Comparison of ENCODE assay signal across 19 cellular contexts in the genomic region with DNA sequence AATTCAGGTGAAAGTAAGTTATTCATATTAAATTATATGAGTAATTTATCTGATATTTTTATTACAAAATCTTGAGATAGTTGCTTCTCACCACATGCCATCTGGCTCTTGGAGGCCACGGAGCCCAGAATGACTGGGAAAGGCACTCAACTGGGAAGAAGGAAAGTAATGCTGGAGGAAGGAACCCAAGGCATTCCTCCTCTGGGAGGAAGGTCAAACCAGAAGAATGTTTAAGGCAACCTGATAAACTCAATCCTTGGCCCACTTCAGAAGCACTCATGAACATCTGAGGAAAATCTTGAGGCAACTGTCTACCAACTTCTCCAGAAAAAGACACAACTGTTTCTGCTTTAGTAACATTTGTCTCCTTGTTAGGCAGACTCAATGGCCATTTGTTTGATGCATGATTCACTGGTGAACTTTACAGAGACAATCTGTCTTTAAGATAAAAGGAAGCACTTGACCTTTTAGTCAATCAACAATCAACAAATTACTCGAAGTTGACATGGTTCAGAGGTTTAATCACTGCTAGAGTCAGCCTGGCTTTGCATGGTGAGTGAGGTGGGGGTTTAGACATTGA.
A peak's percentile ranks its signal among the peaks of the same experiment; 100 is the strongest.
DNase-seq lines count a peak whose midpoint lies in the region; ATAC-seq and TF ChIP-seq lines count a peak whose summit lies in the region.
"Had no signal": no experiment of that assay in that cellular context is flagged by ENCODE, and none has a peak within 500 bp of the region (broad histone marks: within the 10 kb centered on the region; RNA-seq: fewer than 3 reads in every experiment).

No MANE protein-coding gene starts in this region.

- no peak overlapping the region for H3K4me3 ChIP-seq in osteoblast (ENCODE audit: insufficient read depth, low read length)
- H3K4me3 ChIP-seq: BLaER1 had no signal

- H4K20me1 ChIP-seq in osteoblast (ENCODE audit: insufficient read depth, low read length), result no peaks in the 10 kb centered on the region
- H4K20me1 ChIP-seq: BLaER1 had no signal

- H2AFZ ChIP-seq in osteoblast (ENCODE audit: low read length), result peak overlapping the region; percentile 57

- peaks cover 5% of the 10 kb centered on the region for H3K9me3 Mint-ChIP-seq in activated CD4-positive, alpha-beta T cell treated with anti-CD3 and anti-CD28 coated beads, Interleukin-2, amount 10 ng/mL, durations not matched to agents 7 days and 5 days

- POLR2A ChIA-PET in activated CD4-positive, alpha-beta T cell treated with anti-CD3 and anti-CD28 coated beads, Interleukin-2, amount 10 ng/mL, durations not matched to agents 7 days and 5 days (lab: Charles Lee), result no interaction called here

- no peaks in the 10 kb centered on the region for H3K36me3 ChIP-seq in osteoblast (ENCODE audit: insufficient read depth, low read length)
- H3K36me3 ChIP-seq: BLaER1 had no signal

- H3K27me3 ChIP-seq in osteoblast (ENCODE audit: insufficient read depth, low read length), result no peaks in the 10 kb centered on the region
- H3K27me3 ChIP-seq: BLaER1 had no signal

- H3K27ac ChIP-seq in osteoblast (ENCODE audit: low read depth, low read length), result no peak overlapping the region
- H3K27ac ChIP-seq: BLaER1 had no signal

- H3K27me3 Mint-ChIP-seq in activated CD4-positive, alpha-beta T cell treated with anti-CD3 and anti-CD28 coated beads, Interleukin-2, amount 10 ng/mL, durations not matched to agents 7 days and 5 days, result no peaks in the 10 kb centered on the region

- no peaks in the 10 kb centered on the region for H3K9me3 ChIP-seq in osteoblast (ENCODE audit: low read depth, low read length)

- no peak overlapping the region for H3K27ac Mint-ChIP-seq in activated CD4-positive, alpha-beta T cell treated with anti-CD3 and anti-CD28 coated beads, Interleukin-2, amount 10 ng/mL, durations not matched to agents 7 days and 5 days
- H3K27ac Mint-ChIP-seq: CD8-positive, alpha-beta T cell; HFFc6 had no signal

- no peak for ATAC-seq in HG02678 (IDR thresholded peaks at IDR 0.05; ENCODE audit: unreplicated experiment)
- ATAC-seq: CD8-positive, alpha-beta T cell; Panc1 had no signal

- DNase-seq in EL (peak; percentile 33), NCI-H748 treated with DMSO at 0.1 percent for 48 hours (lab: John Stamatoyannopoulos, UW) (peak; percentile 3), fibroblast of peridontal ligament (ENCODE audit: extremely low read depth) (peak; percentile 46), osteoblast (ENCODE audit: insufficient read length, low spot score, missing footprints) (no peak), SKM-1 (lab: John Stamatoyannopoulos, UW; ENCODE audit: unreplicated experiment) (no peak), NCI-H1436 treated with DMSO at 0.1 percent for 48 hours (lab: John Stamatoyannopoulos, UW) (no peak)
- DNase-seq in activated CD4-positive, alpha-beta T cell treated with anti-CD3 and anti-CD28 coated beads, Interleukin-2, amount 10 ng/mL, durations not matched to agents 7 days and 5 days, result no peak
- DNase-seq: CD8-positive, alpha-beta T cell; DND-41; GF-D8; HFFc6; MV-4-11; NCI-H2029; NCI-H2171; NCI-H446; NCI-H82 had no signal

- no peaks in the 10 kb centered on the region for H3K4me1 ChIP-seq in osteoblast (ENCODE audit: insufficient read depth, low read length)
- H3K4me1 ChIP-seq: BLaER1 had no signal

- no peaks in the 10 kb centered on the region for H3K79me2 ChIP-seq in osteoblast (ENCODE audit: insufficient read depth, low read length)

- H3K4me2 ChIP-seq in osteoblast (ENCODE audit: insufficient read depth, low read length), result no peak overlapping the region
- H3K4me2 ChIP-seq: BLaER1 had no signal

- no peaks in the 10 kb centered on the region for H3K4me1 Mint-ChIP-seq in activated CD4-positive, alpha-beta T cell treated with anti-CD3 and anti-CD28 coated beads, Interleukin-2, amount 10 ng/mL, durations not matched to agents 7 days and 5 days

- CTCF ChIA-PET in activated CD4-positive, alpha-beta T cell treated with anti-CD3 and anti-CD28 coated beads, Interleukin-2, amount 10 ng/mL, durations not matched to agents 7 days and 5 days (lab: Charles Lee), result no interaction called here

- no peaks in the 10 kb centered on the region for H3K36me3 Mint-ChIP-seq in activated CD4-positive, alpha-beta T cell treated with anti-CD3 and anti-CD28 coated beads, Interleukin-2, amount 10 ng/mL, durations not matched to agents 7 days and 5 days (ENCODE audit: low read depth)
- H3K36me3 Mint-ChIP-seq: CD8-positive, alpha-beta T cell had no signal

- TF ChIP-seq CTCF in osteoblast (IDR thresholded peaks at IDR 0.05; ENCODE audit: extremely low read depth, low read depth, low read length), result no peak

- no peak overlapping the region for H3K4me3 Mint-ChIP-seq in activated CD4-positive, alpha-beta T cell treated with anti-CD3 and anti-CD28 coated beads, Interleukin-2, amount 10 ng/mL, durations not matched to agents 7 days and 5 days
- H3K4me3 Mint-ChIP-seq: CD8-positive, alpha-beta T cell; HFFc6 had no signal

Comparison
In these comparisons a context has a peak if more than half of its experiments do, and no peak if none do; other contexts are left out.
1. DNase-seq: peak in EL (single experiment), NCI-H748 treated with DMSO at 0.1 percent for 48 hours (single experiment) and fibroblast of peridontal ligament (single experiment); none in osteoblast (single experiment), activated CD4-positive, alpha-beta T cell treated with anti-CD3 and anti-CD28 coated beads, Interleukin-2, amount 10 ng/mL, durations not matched to agents 7 days and 5 days (single experiment), SKM-1 (single experiment) and NCI-H1436 treated with DMSO at 0.1 percent for 48 hours (single experiment).